ENCODE assay signal across 12 cellular contexts in the genomic region with DNA sequence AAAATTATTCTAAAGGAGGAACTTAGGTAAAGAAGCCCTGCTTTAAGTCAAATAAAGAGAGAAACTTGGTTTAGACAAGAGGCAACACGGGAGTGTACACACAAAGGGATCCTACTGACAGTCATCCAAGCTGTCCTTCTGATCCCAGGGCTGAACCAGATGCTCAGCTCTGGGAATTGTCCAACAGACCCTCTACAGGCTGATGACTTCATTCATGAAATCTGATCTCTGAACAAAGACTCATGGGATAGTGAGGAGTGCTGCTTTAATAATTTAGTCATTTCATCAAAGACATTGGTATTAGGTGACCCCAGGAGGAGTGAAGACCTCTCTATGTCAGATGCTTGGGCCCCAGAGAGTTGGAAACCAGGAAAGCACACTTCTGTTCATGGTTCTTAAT.
A peak's percentile ranks its signal among the peaks of the same experiment; 100 is the strongest.
DNase-seq lines count a peak whose midpoint lies in the region; ATAC-seq, FAIRE-seq and TF ChIP-seq lines count a peak whose summit lies in the region.
"Had no signal": no experiment of that assay in that cellular context is flagged by ENCODE, and none has a peak within 500 bp of the region (broad histone marks: within the 10 kb centered on the region; RNA-seq: fewer than 3 reads in every experiment).

No MANE protein-coding gene starts in this region.

- 64 to 71% methylated on average over 1 of the region's 1 CpG for WGBS in gastroesophageal sphincter (ENCODE audit: low coverage in 1 of 2), 2 donors

- ATAC-seq in Right ventricle myocardium inferior: no peak
- ATAC-seq in stimulated activated memory B cell treated with anti-CD40 and anti-IgM and Interleukin-4, amounts not matched to agents 10 μg/mL and 1 μg/mL and 100 μg/mL, for 72 hours: no peak
- ATAC-seq in gastroesophageal sphincter: no peak
- ATAC-seq: left lung had no signal

- in situ Hi-C loops in astrocyte of the spinal cord (cut with HindIII; ENCODE audit: low sequenced_read_pairs): no loop called here

- peaks cover 76% of the 10 kb centered on the region for H3K4me1 Mint-ChIP-seq in stimulated activated memory B cell treated with anti-CD40 and anti-IgM and Interleukin-4, amounts not matched to agents 10 μg/mL and 1 μg/mL and 100 μg/mL, for 72 hours

- H3K4me3 Mint-ChIP-seq in stimulated activated memory B cell treated with anti-CD40 and anti-IgM and Interleukin-4, amounts not matched to agents 10 μg/mL and 1 μg/mL and 100 μg/mL, for 72 hours: no peak overlapping the region
- H3K4me3 Mint-ChIP-seq: activated CD4-positive, alpha-beta T cell treated with anti-CD3 and anti-CD28 coated beads, Interleukin-2, amount 10 ng/mL, durations not matched to agents 24 days and 14 days had no signal

- no peak for TF ChIP-seq POLR2A in gastroesophageal sphincter (IDR thresholded peaks at IDR 0.05)

- H3K27ac Mint-ChIP-seq in stimulated activated memory B cell treated with anti-CD40 and anti-IgM and Interleukin-4, amounts not matched to agents 10 μg/mL and 1 μg/mL and 100 μg/mL, for 72 hours: peak overlapping the region; percentile 60

- no peak for TF ChIP-seq EP300 in gastroesophageal sphincter (IDR thresholded peaks at IDR 0.05)

- TF ChIP-seq CTCF in cardiac muscle cell (IDR thresholded peaks at IDR 0.05; ENCODE audit: low read depth, low read length) (no peak), astrocyte of the spinal cord (IDR thresholded peaks at IDR 0.05; ENCODE audit: low read depth, low read length) (no peak), gastroesophageal sphincter (IDR thresholded peaks at IDR 0.05) (no peak)

- H3K36me3 ChIP-seq in cardiac muscle cell (no peaks in the 10 kb centered on the region), gastroesophageal sphincter (peaks cover 0 to 3% of the 10 kb centered on the region in 2 donors)

- no peak for FAIRE-seq in urothelium cell line (lab: Jason Lieb, UNC)

- H3K27me3 Mint-ChIP-seq in stimulated activated memory B cell treated with anti-CD40 and anti-IgM and Interleukin-4, amounts not matched to agents 10 μg/mL and 1 μg/mL and 100 μg/mL, for 72 hours: no peaks in the 10 kb centered on the region
- H3K27me3 Mint-ChIP-seq: activated CD4-positive, alpha-beta T cell treated with anti-CD3 and anti-CD28 coated beads, Interleukin-2, amount 10 ng/mL, durations not matched to agents 24 days and 14 days had no signal

- H3K9me3 ChIP-seq in cardiac muscle cell (ENCODE audit: low read depth) (no peaks in the 10 kb centered on the region), gastroesophageal sphincter (no peaks in the 10 kb centered on the region)
- H3K9me3 ChIP-seq: left lung, psoas muscle had no signal

- intact Hi-C loops in Right ventricle myocardium inferior (cut with DNase I): no loop called here

- DNase-seq in cardiac muscle cell (ENCODE audit: low read depth in 1 of 2, low spot score in 1 of 2): peak; percentile 10 to 16
- no peak for DNase-seq in Right ventricle myocardium inferior (ENCODE audit: missing footprints)
- peak; percentile 96 for DNase-seq in NCI-H2171 treated with DMSO at 0.1 percent for 48 hours (lab: John Stamatoyannopoulos, UW)
- DNase-seq in astrocyte of the spinal cord (ENCODE audit: low read depth, low spot score): peak; percentile 10
- DNase-seq in urothelium cell line (ENCODE audit: low spot score): no peak
- no peak for DNase-seq in kidney tubule cell (ENCODE audit: low spot score)
- DNase-seq: activated CD4-positive, alpha-beta T cell treated with anti-CD3 and anti-CD28 coated beads, Interleukin-2, amount 10 ng/mL, durations not matched to agents 24 days and 14 days; left lung; NCI-H1048; psoas muscle had no signal

- H3K36me3 Mint-ChIP-seq in stimulated activated memory B cell treated with anti-CD40 and anti-IgM and Interleukin-4, amounts not matched to agents 10 μg/mL and 1 μg/mL and 100 μg/mL, for 72 hours: peaks cover 43% of the 10 kb centered on the region

- H3K4me3 ChIP-seq in cardiac muscle cell (no peak overlapping the region), astrocyte of the spinal cord (ENCODE audit: low read depth, low read length) (no peak overlapping the region), gastroesophageal sphincter (no peak overlapping the region)
- H3K4me3 ChIP-seq: left lung, psoas muscle had no signal

- H3K27ac ChIP-seq in cardiac muscle cell (no peak overlapping the region), gastroesophageal sphincter (no peak overlapping the region)
- H3K27ac ChIP-seq: left lung, psoas muscle had no signal

- H3K4me1 ChIP-seq in cardiac muscle cell (ENCODE audit: low read depth) (peaks cover 17% of the 10 kb centered on the region), gastroesophageal sphincter (no peaks in the 10 kb centered on the region)
- H3K4me1 ChIP-seq: psoas muscle had no signal

- no peaks in the 10 kb centered on the region for H3K9me3 Mint-ChIP-seq in stimulated activated memory B cell treated with anti-CD40 and anti-IgM and Interleukin-4, amounts not matched to agents 10 μg/mL and 1 μg/mL and 100 μg/mL, for 72 hours
- H3K9me3 Mint-ChIP-seq: activated CD4-positive, alpha-beta T cell treated with anti-CD3 and anti-CD28 coated beads, Interleukin-2, amount 10 ng/mL, durations not matched to agents 24 days and 14 days had no signal

- no peaks in the 10 kb centered on the region for H3K27me3 ChIP-seq in cardiac muscle cell
- peaks cover 6% of the 10 kb centered on the region for H3K27me3 ChIP-seq in gastroesophageal sphincter
- H3K27me3 ChIP-seq: left lung had no signal

Comparison
In these comparisons a context has a peak if more than half of its experiments do, and no peak if none do; other contexts are left out.
1. DNase-seq: peak in cardiac muscle cell (2 of 2), NCI-H2171 treated with DMSO at 0.1 percent for 48 hours (single experiment) and astrocyte of the spinal cord (single experiment); none in Right ventricle myocardium inferior (single experiment), urothelium cell line (single experiment) and kidney tubule cell (single experiment).